ENCODE assay signal across 24 cellular contexts in genomic region chr5:145462525-145462924, GRCh38.
"Had no signal": no experiment of that assay in that cellular context is flagged by ENCODE, and none has a peak within 500 bp of the region (broad histone marks: within the 10 kb centered on the region; RNA-seq: fewer than 3 reads in every experiment).

No MANE protein-coding gene starts in this region.

- H3K27ac ChIP-seq: stomach, suprapubic skin, testis, thoracic aorta, thyroid gland, tibial artery, tibial nerve, transverse colon, upper lobe of left lung, upper lobe of right lung, uterus, vagina had no signal

- H3K4me3 ChIP-seq: stomach, suprapubic skin, testis, thoracic aorta, thyroid gland, tibial artery, tibial nerve, transverse colon, upper lobe of left lung, upper lobe of right lung, uterus, vagina had no signal

- H3K4me1 ChIP-seq: testis, thyroid gland, tibial nerve, transverse colon, upper lobe of left lung, upper lobe of right lung, uterus, vagina had no signal

- H3K36me3 ChIP-seq: stomach, suprapubic skin, thoracic aorta, thyroid gland, tibial artery, tibial nerve, transverse colon, upper lobe of left lung, upper lobe of right lung, uterus, vagina had no signal

- DNase-seq: stimulated activated CD4-positive, alpha-beta T cell treated with anti-CD3 and anti-CD28 coated beads, Interleukin-2, amount 100 ng/mL, for 48 hours; stimulated activated CD4-positive, alpha-beta T cell treated with anti-CD3 and anti-CD28 coated beads, Interleukin-4, amount 100 ng/mL, for 1 hour; stimulated activated CD4-positive, alpha-beta T cell treated with anti-CD3 and anti-CD28 coated beads, Interleukin-4, amount 100 ng/mL, for 24 hours; stimulated activated CD4-positive, alpha-beta T cell treated with anti-CD3 and anti-CD28 coated beads, Interleukin-4, amount 100 ng/mL, for 4 hours; stimulated activated CD8-positive, alpha-beta memory T cell treated with anti-CD3 and anti-CD28 coated beads, Interleukin-4, amount 100 ng/mL, for 48 hours; stimulated activated naive B cell treated with anti-CD40 and anti-IgM and Interleukin-4, amounts not matched to agents 10 μg/mL and 1 μg/mL and 100 μg/mL, for 72 hours; stimulated activated naive CD4-positive, alpha-beta T cell; stimulated activated naive CD4-positive, alpha-beta T cell treated with Interleukin-2 at 50 U/mL for 16 hours; stimulated activated naive CD8-positive, alpha-beta T cell treated with anti-CD3 and anti-CD28 coated beads, Interleukin-15, amount 100 ng/mL, for 72 hours; stimulated activated naive CD8-positive, alpha-beta T cell treated with anti-CD3 and anti-CD28 coated beads, Interleukin-15, Interleukin-2, amounts not matched to agents 100 U/mL and 50 U/mL, for 24 hours; stomach; substantia nigra; testis; thyroid gland; tibial artery; transverse colon; trophoblast cell; upper lobe of left lung; upper lobe of right lung; uterus had no signal

- H3K27me3 ChIP-seq: stomach, suprapubic skin, testis, thyroid gland, tibial artery, tibial nerve, transverse colon, upper lobe of left lung, upper lobe of right lung, uterus, vagina had no signal

- H3K9me3 ChIP-seq: stomach, suprapubic skin, testis, thoracic aorta, thyroid gland, tibial artery, tibial nerve, transverse colon, upper lobe of left lung, upper lobe of right lung, uterus, vagina had no signal
